18 cellular contexts compared by ENCODE assay signal in genomic region chr2:231049286-231050017, GRCh38. TPM values are rescaled to one million over a fixed set of nuclear protein-coding genes. Genes with fewer than 3 reads are reported as not detected.
DNase-seq lines count a peak whose midpoint lies in the region; ATAC-seq, FAIRE-seq and TF ChIP-seq lines count a peak whose summit lies in the region.
"Had no signal": no experiment of that assay in that cellular context is flagged by ENCODE, and none has a peak within 500 bp of the region (broad histone marks: within the 10 kb centered on the region; RNA-seq: fewer than 3 reads in every experiment).

No MANE protein-coding gene starts in this region.

- H2AFZ ChIP-seq in hepatocyte (no peak overlapping the region), osteoblast (ENCODE audit: low read length) (no peak overlapping the region)

- H3K27ac ChIP-seq in hepatocyte (peak overlapping the region; percentile 86), pancreas (peak overlapping the region; percentile 6 to 86 (median 76)), SJCRH30 (no peak overlapping the region), osteoblast (ENCODE audit: low read depth, low read length) (no peak overlapping the region)

- DNase-seq in hepatocyte (ENCODE audit: low spot score), result no peak
- no peak for DNase-seq in pancreas
- DNase-seq in SJCRH30, result no peak
- DNase-seq in osteoblast (ENCODE audit: insufficient read length, low spot score, missing footprints), result no peak
- no peak for DNase-seq in HUDEP-2 (lab: John Stamatoyannopoulos, UW; ENCODE audit: unreplicated experiment in 76 of 76)
- no peak for DNase-seq in NCI-H2081 treated with DMSO at 0.1 percent for 48 hours (lab: John Stamatoyannopoulos, UW)
- DNase-seq: CD4-positive, alpha-beta memory T cell; H7; Karpas-422; MM.1S; NCI-H1105; NCI-H187; NCI-H2171; NCI-H446 treated with DMSO at 0.1 percent for 48 hours; NCI-H748 treated with DMSO at 0.1 percent for 48 hours; RPMI8226 had no signal

- peaks cover 53% of the 10 kb centered on the region for H3K4me1 Mint-ChIP-seq in brain

- H3K4me1 ChIP-seq in hepatocyte (ENCODE audit: insufficient read depth) (peaks cover 40% of the 10 kb centered on the region), pancreas (peaks cover 33 to 51% (median 42%) of the 10 kb centered on the region in 3 donors), SJCRH30 (no peaks in the 10 kb centered on the region), osteoblast (ENCODE audit: insufficient read depth, low read length) (no peaks in the 10 kb centered on the region)
- H3K4me1 ChIP-seq: BE2C had no signal

- no peaks in the 10 kb centered on the region for H3K36me3 ChIP-seq in hepatocyte (replicated peaks; ENCODE audit: insufficient read depth, low read depth)
- H3K36me3 ChIP-seq in pancreas, result no peaks in the 10 kb centered on the region
- H3K36me3 ChIP-seq in SJCRH30, result no peaks in the 10 kb centered on the region
- H3K36me3 ChIP-seq in osteoblast (ENCODE audit: insufficient read depth, low read length), result no peaks in the 10 kb centered on the region
- H3K36me3 ChIP-seq: BE2C had no signal

- intact Hi-C loops in pancreas (cut with DNase I), result no loop called here

- H3K36me3 Mint-ChIP-seq in brain, result no peaks in the 10 kb centered on the region

- H3K4me3 ChIP-seq in hepatocyte, result no peak overlapping the region
- no peak overlapping the region for H3K4me3 ChIP-seq in pancreas
- no peak overlapping the region for H3K4me3 ChIP-seq in SJCRH30
- no peak overlapping the region for H3K4me3 ChIP-seq in osteoblast (ENCODE audit: insufficient read depth, low read length)

- peaks cover 11% of the 10 kb centered on the region for H3K27me3 Mint-ChIP-seq in brain

- no peak for TF ChIP-seq CTCF in brain (conservative IDR thresholded peaks at IDR 0.05)
- TF ChIP-seq CTCF in hepatocyte (IDR thresholded peaks at IDR 0.05; ENCODE audit: poor library complexity), result no peak
- no peak for TF ChIP-seq CTCF in pancreas (IDR thresholded peaks at IDR 0.05)
- no peak for TF ChIP-seq CTCF in osteoblast (IDR thresholded peaks at IDR 0.05; ENCODE audit: extremely low read depth, low read depth, low read length)

- H3K79me2 ChIP-seq in hepatocyte (no peaks in the 10 kb centered on the region), osteoblast (ENCODE audit: insufficient read depth, low read length) (no peaks in the 10 kb centered on the region)

- no peaks in the 10 kb centered on the region for H4K20me1 ChIP-seq in hepatocyte (ENCODE audit: insufficient read depth, poor library complexity, severe bottlenecking)
- H4K20me1 ChIP-seq in osteoblast (ENCODE audit: insufficient read depth, low read length), result no peaks in the 10 kb centered on the region

- FAIRE-seq in pancreas (lab: Jason Lieb, UNC), result no peak

- no peaks in the 10 kb centered on the region for H3K9me3 ChIP-seq in hepatocyte (ENCODE audit: low read depth)
- no peaks in the 10 kb centered on the region for H3K9me3 ChIP-seq in pancreas
- no peaks in the 10 kb centered on the region for H3K9me3 ChIP-seq in SJCRH30 (replicated peaks)
- H3K9me3 ChIP-seq in osteoblast (ENCODE audit: low read depth, low read length), result no peaks in the 10 kb centered on the region
- H3K9me3 ChIP-seq: BE2C had no signal

- H3K9me2 ChIP-seq in hepatocyte (replicated peaks; ENCODE audit: insufficient read depth), result no peaks in the 10 kb centered on the region

- ATAC-seq in pancreas, result no peak

- H3K4me2 ChIP-seq in hepatocyte (peak overlapping the region; percentile 70), osteoblast (ENCODE audit: insufficient read depth, low read length) (no peak overlapping the region)

- H3K9me3 Mint-ChIP-seq in brain, result peaks cover 0 to 2% (median 0%) of the 10 kb centered on the region in 5 experiments
- H3K9me3 Mint-ChIP-seq: CD4-positive, alpha-beta memory T cell had no signal

- H3K27me3 ChIP-seq in hepatocyte, result no peaks in the 10 kb centered on the region
- no peaks in the 10 kb centered on the region for H3K27me3 ChIP-seq in pancreas
- H3K27me3 ChIP-seq in SJCRH30, result peaks cover 32% of the 10 kb centered on the region
- H3K27me3 ChIP-seq in osteoblast (ENCODE audit: insufficient read depth, low read length), result peaks cover 34% of the 10 kb centered on the region
- H3K27me3 ChIP-seq: BE2C had no signal

- peak overlapping the region in 1 of 5 experiments; percentile 22 for H3K4me3 Mint-ChIP-seq in brain
- H3K4me3 Mint-ChIP-seq: CD4-positive, alpha-beta memory T cell had no signal

- H3K27ac Mint-ChIP-seq in brain, result peak overlapping the region in 4 of 5 experiments; percentile 65 to 82 (median 78)
- H3K27ac Mint-ChIP-seq: CD4-positive, alpha-beta memory T cell had no signal

- 78% methylated on average over 12 of the region's 12 CpGs for whole genome bisulfite sequencing in hepatocyte (ENCODE audit: low lambda C conversion rate, missing lambda C conversion rate)
- 64 to 72% methylated on average over 12 of the region's 12 CpGs for WGBS in pancreas, 2 donors

RNA-seq across cellular contexts. Expression of gene PSMD1, which starts 7.2 kb away (rescaled TPM):
- polyA plus RNA-seq in brain (ENCODE audit: insufficient read depth, low read depth, low replicate concordance), result 71.2 TPM
- 92.9 and 93.6 TPM in 2 replicates for total RNA-seq in hepatocyte
- polyA plus RNA-seq in hepatocyte, result 96.3 and 106 TPM in 2 replicates
- total RNA-seq in pancreas, result 10 to 100 TPM; 13.4 to 33.4 (median 25.1) TPM
- polyA plus RNA-seq in pancreas, result 10 to 100 TPM; 20.2 to 35.6 TPM
- 167 and 170 TPM in 2 replicates for total RNA-seq in SJCRH30 (2014; rRNA removed; shearing (Covaris generic))
- total RNA-seq in osteoblast, result 112 TPM in 2 replicates

RNA-seq across cellular contexts. Expression of gene C2orf72, which starts 12.1 kb away (rescaled TPM):
- 14.1 TPM for polyA plus RNA-seq in brain (ENCODE audit: insufficient read depth, low read depth, low replicate concordance)
- total RNA-seq in hepatocyte, result 108 and 112 TPM in 2 replicates
- polyA plus RNA-seq in hepatocyte, result 64.1 and 86.9 TPM in 2 replicates
- 10 to 100 TPM in 2 of 6 donors, 1 to 10 TPM in 4; 5.3 to 12.5 (median 8.4) TPM for total RNA-seq in pancreas
- polyA plus RNA-seq in pancreas, result 10 to 100 TPM; 16.1 to 31.2 TPM
- not detected in 2 replicates for total RNA-seq in SJCRH30 (2014; rRNA removed; shearing (Covaris generic))
- not detected in 2 replicates for total RNA-seq in osteoblast
- total RNA-seq: CD4-positive, alpha-beta memory T cell had no signal
- polyA plus RNA-seq: CD4-positive, alpha-beta memory T cell had no signal

RNA-seq across cellular contexts. Expression of gene SPATA3, which starts 53.5 kb away (rescaled TPM):
- not detected for polyA plus RNA-seq in brain (ENCODE audit: insufficient read depth, low read depth, low replicate concordance)
- not detected in 2 replicates for total RNA-seq in hepatocyte
- polyA plus RNA-seq in hepatocyte, result not detected in 2 replicates
- not detected for total RNA-seq in pancreas
- polyA plus RNA-seq in pancreas, result not detected
- not detected in 2 replicates for total RNA-seq in SJCRH30 (2014; rRNA removed; shearing (Covaris generic))
- not detected in 2 replicates for total RNA-seq in osteoblast
- total RNA-seq: CD4-positive, alpha-beta memory T cell; H7 had no signal
- polyA plus RNA-seq: CD4-positive, alpha-beta memory T cell had no signal

Comparison
In these comparisons a context has a peak if more than half of its experiments do, and no peak if none do; other contexts are left out.
1. H3K27ac ChIP-seq: peak in hepatocyte (single experiment) and pancreas (4 of 4); none in SJCRH30 (single experiment) and osteoblast (single experiment).